ENCODE assay signal across 30 cellular contexts in genomic region chr3:14907043-14907966, GRCh38. TPM values are rescaled to one million over a fixed set of nuclear protein-coding genes. Genes with fewer than 3 reads are reported as not detected.
DNase-seq lines count a peak whose midpoint lies in the region; ATAC-seq and TF ChIP-seq lines count a peak whose summit lies in the region.
"Had no signal": no experiment of that assay in that cellular context is flagged by ENCODE, and none has a peak within 500 bp of the region (broad histone marks: within the 10 kb centered on the region; RNA-seq: fewer than 3 reads in every experiment).

No MANE protein-coding gene starts in this region.

- no peak overlapping the region for H3K27ac ChIP-seq in endodermal cell (ENCODE audit: low read depth, low read length)
- no peak overlapping the region for H3K27ac ChIP-seq in upper lobe of right lung
- H3K27ac ChIP-seq: adrenal gland, body of pancreas, gastrocnemius medialis, HL-60, neutrophil, sigmoid colon had no signal

- no peak overlapping the region for H3K9ac ChIP-seq in endodermal cell (ENCODE audit: extremely low read depth, low read length, poor library complexity, severe bottlenecking)

- H3K9me3 ChIP-seq in endodermal cell (ENCODE audit: control insufficient read depth, low read length): peaks cover 8% of the 10 kb centered on the region
- H3K9me3 ChIP-seq in upper lobe of right lung: no peaks in the 10 kb centered on the region
- H3K9me3 ChIP-seq: adrenal gland, body of pancreas, gastrocnemius medialis, neutrophil, sigmoid colon had no signal

- DNase-seq in NCI-H748 (lab: John Stamatoyannopoulos, UW; ENCODE audit: unreplicated experiment): peak; percentile 15
- DNase-seq in NCI-H748 treated with DMSO at 0.1 percent for 48 hours (lab: John Stamatoyannopoulos, UW): no peak
- DNase-seq in endodermal cell: peak; percentile 44
- DNase-seq in left colon: peak in 1 of 2 donors; percentile 33
- DNase-seq in upper lobe of right lung: no peak
- no peak for DNase-seq in AG20443 (ENCODE audit: low spot score)
- DNase-seq: 8988T; activated CD4-positive, alpha-beta memory T cell treated with anti-CD3 and anti-CD28 coated beads, Interleukin-2, amount 10 ng/mL, durations not matched to agents 7 days and 5 days; activated CD8-positive, alpha-beta memory T cell treated with anti-CD3 and anti-CD28 coated beads, Interleukin-2, amount 50 U/mL, for 4 hours; activated naive CD4-positive, alpha-beta T cell treated with anti-CD3 and anti-CD28 coated beads, Interleukin-2, amount 10 ng/mL, durations not matched to agents 7 days and 5 days; adrenal gland; gastrocnemius medialis; HFFc6; KG1; MM.1S; NCI-H1105 treated with DMSO at 0.1 percent for 48 hours; NCI-H2029 treated with DMSO at 0.1 percent for 48 hours; NCI-H524 treated with DMSO at 0.1 percent for 48 hours; SIG-M5; sigmoid colon; stimulated activated CD4-positive, alpha-beta T cell treated with anti-CD3 and anti-CD28 coated beads, Interleukin-4, amount 100 ng/mL, for 1 hour; trophoblast cell had no signal

- no peak overlapping the region for H3K4me3 Mint-ChIP-seq in endodermal cell
- H3K4me3 Mint-ChIP-seq: activated CD4-positive, alpha-beta memory T cell treated with anti-CD3 and anti-CD28 coated beads, Interleukin-2, amount 10 ng/mL, durations not matched to agents 7 days and 5 days; activated naive CD4-positive, alpha-beta T cell treated with anti-CD3 and anti-CD28 coated beads, Interleukin-2, amount 10 ng/mL, durations not matched to agents 7 days and 5 days; activated T-helper 1 cell treated with anti-CD3 and anti-CD28 coated beads, Interleukin-12 subunit alpha, Interleukin-12 subunit beta, Interleukin-2, Interleukin-4 antibody, amounts not matched to agents 30 ng/mL and 10 ng/mL and 1 ng/mL, durations not matched to agents 14 hours and 24 hours and 36 hours; HFFc6 had no signal

- H3K4me1 ChIP-seq in endodermal cell (ENCODE audit: control insufficient read depth, insufficient read depth, low read length) (no peaks in the 10 kb centered on the region), upper lobe of right lung (no peaks in the 10 kb centered on the region)
- H3K4me1 ChIP-seq: adrenal gland, body of pancreas, gastrocnemius medialis, sigmoid colon had no signal

- intact Hi-C loops in left colon (cut with DNase I, micrococcal nuclease) (no loop called here), upper lobe of right lung (cut with DNase I) (no loop called here)

- peaks cover 20% of the 10 kb centered on the region for H3K36me3 Mint-ChIP-seq in endodermal cell (ENCODE audit: low read depth)

- H3K9me3 Mint-ChIP-seq in endodermal cell: peaks cover 9% of the 10 kb centered on the region

- H3K27ac Mint-ChIP-seq in endodermal cell: no peak overlapping the region
- H3K27ac Mint-ChIP-seq: activated CD4-positive, alpha-beta memory T cell treated with anti-CD3 and anti-CD28 coated beads, Interleukin-2, amount 10 ng/mL, durations not matched to agents 7 days and 5 days; activated naive CD4-positive, alpha-beta T cell treated with anti-CD3 and anti-CD28 coated beads, Interleukin-2, amount 10 ng/mL, durations not matched to agents 7 days and 5 days; activated T-helper 1 cell treated with anti-CD3 and anti-CD28 coated beads, Interleukin-12 subunit alpha, Interleukin-12 subunit beta, Interleukin-2, Interleukin-4 antibody, amounts not matched to agents 30 ng/mL and 10 ng/mL and 1 ng/mL, durations not matched to agents 14 hours and 24 hours and 36 hours; HFFc6; progenitor cell of endocrine pancreas had no signal

- ATAC-seq in left colon: peak; percentile 75
- ATAC-seq in upper lobe of right lung: peak; percentile 30
- ATAC-seq in HG03520 (IDR thresholded peaks at IDR 0.05; ENCODE audit: unreplicated experiment): no peak
- no peak for ATAC-seq in HG02759 (IDR thresholded peaks at IDR 0.05; ENCODE audit: unreplicated experiment)
- ATAC-seq: body of pancreas, gastrocnemius medialis, Panc1 had no signal

- 90 to 91% methylated on average over 10 to 18 of the region's 18 CpGs for WGBS in endodermal cell (ENCODE audit: insufficient coverage in 1 of 2, insufficient read length in 1 of 2), 2 experiments

- no peak overlapping the region for H3K4me3 ChIP-seq in endodermal cell (ENCODE audit: low read length)
- H3K4me3 ChIP-seq in upper lobe of right lung: no peak overlapping the region
- H3K4me3 ChIP-seq: adrenal gland, body of pancreas, gastrocnemius medialis, sigmoid colon had no signal

- no peak for TF ChIP-seq CTCF in endodermal cell (conservative IDR thresholded peaks at IDR 0.05)
- TF ChIP-seq CTCF in upper lobe of right lung (IDR thresholded peaks at IDR 0.05): no peak

- no peaks in the 10 kb centered on the region for H3K27me3 Mint-ChIP-seq in endodermal cell (ENCODE audit: insufficient read depth)
- H3K27me3 Mint-ChIP-seq: progenitor cell of endocrine pancreas had no signal

- H3K36me3 ChIP-seq in endodermal cell (ENCODE audit: control insufficient read depth, insufficient read depth, low read length) (no peaks in the 10 kb centered on the region), upper lobe of right lung (peaks cover 7% of the 10 kb centered on the region)
- H3K36me3 ChIP-seq: adrenal gland, gastrocnemius medialis, neutrophil, sigmoid colon had no signal

- H3K27me3 ChIP-seq in endodermal cell (ENCODE audit: control insufficient read depth, insufficient read depth, low read length, poor library complexity, severe bottlenecking): no peaks in the 10 kb centered on the region
- H3K27me3 ChIP-seq in upper lobe of right lung: no peaks in the 10 kb centered on the region
- H3K27me3 ChIP-seq: adrenal gland, body of pancreas, gastrocnemius medialis, neutrophil, sigmoid colon had no signal

- no peaks in the 10 kb centered on the region for H3K4me1 Mint-ChIP-seq in endodermal cell
- H3K4me1 Mint-ChIP-seq: activated CD4-positive, alpha-beta memory T cell treated with anti-CD3 and anti-CD28 coated beads, Interleukin-2, amount 10 ng/mL, durations not matched to agents 7 days and 5 days had no signal

RNA-seq across cellular contexts. Expression of gene NR2C2, which starts 40.1 kb away (rescaled TPM):
- total RNA-seq in endodermal cell: 10 to 100 TPM; 54.4 to 60.8 TPM
- 33.7 TPM for polyA plus RNA-seq in endodermal cell (2013, experiment 1 of 2)
- 31.7 TPM for polyA plus RNA-seq in endodermal cell (2013, experiment 2 of 2)
- total RNA-seq in left colon: 10 to 100 TPM; 41.8 to 43.6 TPM
- 52.5 TPM for total RNA-seq in upper lobe of right lung

Comparison
In these comparisons a context has a peak if more than half of its experiments do, and no peak if none do; other contexts are left out.
1. DNase-seq: peak in NCI-H748 (single experiment) and endodermal cell (single experiment); none in NCI-H748 treated with DMSO at 0.1 percent for 48 hours (single experiment), upper lobe of right lung (single experiment) and AG20443 (single experiment).
2. ATAC-seq: peak in left colon (single experiment) and upper lobe of right lung (single experiment); none in HG03520 (single experiment) and HG02759 (single experiment).